Comparison of ENCODE assay signal across 13 cellular contexts in the genomic region with DNA sequence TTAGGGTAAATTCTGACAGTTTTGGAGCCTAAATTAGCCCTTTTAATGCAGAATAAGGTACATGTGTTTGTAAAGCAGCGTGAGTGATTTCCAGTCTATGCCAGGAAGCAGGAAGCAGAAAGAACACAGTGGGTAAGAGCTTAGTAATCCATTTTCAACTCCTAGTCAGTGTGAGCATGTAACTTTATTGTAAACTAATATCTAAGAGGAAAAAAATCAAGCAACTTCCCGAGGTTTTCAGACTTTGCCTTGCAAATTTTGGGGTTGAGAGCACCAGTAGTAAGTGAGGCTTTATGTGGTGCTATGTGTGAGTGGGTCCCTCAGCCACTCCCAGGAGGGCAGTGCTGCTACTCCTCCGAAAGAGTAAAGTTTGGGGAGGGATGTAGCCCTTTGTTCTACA. TPM values are rescaled to one million over a fixed set of nuclear protein-coding genes. Genes with fewer than 3 reads are reported as not detected.
DNase-seq lines count a peak whose midpoint lies in the region; ATAC-seq and TF ChIP-seq lines count a peak whose summit lies in the region.
"Had no signal": no experiment of that assay in that cellular context is flagged by ENCODE, and none has a peak within 500 bp of the region (broad histone marks: within the 10 kb centered on the region; RNA-seq: fewer than 3 reads in every experiment).

No MANE protein-coding gene starts in this region.

- no peak overlapping the region for H3K14ac ChIP-seq in trophoblast cell (ENCODE audit: low read length)

- no peaks in the 10 kb centered on the region for H3K27me3 ChIP-seq in CD4-positive, alpha-beta T cell (ENCODE audit: control insufficient read depth, insufficient read depth, low read length)
- no peaks in the 10 kb centered on the region for H3K27me3 ChIP-seq in trophoblast cell (ENCODE audit: insufficient read depth, low read length)
- no peaks in the 10 kb centered on the region for H3K27me3 ChIP-seq in uterus

- CTCF ChIA-PET in CD4-positive, alpha-beta T cell (lab: Charles Lee) = no interaction called here

- no peak for TF ChIP-seq CTCF in CD4-positive, alpha-beta T cell (IDR thresholded peaks at IDR 0.05)
- TF ChIP-seq CTCF in uterus (IDR thresholded peaks at IDR 0.05) = no peak
- no peak for TF ChIP-seq CTCF in nephron progenitor cell (IDR thresholded peaks at IDR 0.05)

- H3K4me1 ChIP-seq in trophoblast cell (ENCODE audit: control insufficient read depth in 1 of 2, insufficient read depth in 2 of 2, low read length in 2 of 2) (peaks cover 4 to 9% of the 10 kb centered on the region in 2 experiments), uterus (peaks cover 9 to 10% of the 10 kb centered on the region in 2 donors)

- WGBS in trophoblast cell (ENCODE audit: extremely low coverage, insufficient coverage, insufficient read length) = no CpG with 5 or more reads among the region's 3 CpGs

- no peak overlapping the region for H3K27ac ChIP-seq in CD4-positive, alpha-beta T cell (ENCODE audit: low read depth, low read length)
- no peak overlapping the region for H3K27ac ChIP-seq in trophoblast cell (ENCODE audit: low read depth, low read length)
- peak overlapping the region in 1 of 2 donors; percentile 96 for H3K27ac ChIP-seq in uterus

- H2AFZ ChIP-seq in trophoblast cell (ENCODE audit: insufficient read depth, low read length, poor library complexity) = no peak overlapping the region

- H3K36me3 ChIP-seq in trophoblast cell (ENCODE audit: control insufficient read depth in 1 of 2, insufficient read depth in 2 of 2, low read length in 2 of 2) (no peaks in the 10 kb centered on the region), uterus (no peaks in the 10 kb centered on the region)

- peak overlapping the region; percentile 63 for H3K4ac ChIP-seq in trophoblast cell (ENCODE audit: low read depth, low read length)

- peaks cover 16% of the 10 kb centered on the region for H3K36me3 Mint-ChIP-seq in CD4-positive, alpha-beta T cell (ENCODE audit: low read depth)
- peaks cover 8% of the 10 kb centered on the region for H3K36me3 Mint-ChIP-seq in IgD-negative memory B cell
- H3K36me3 Mint-ChIP-seq in nephron progenitor cell (ENCODE audit: low read depth) = no peaks in the 10 kb centered on the region

- TF ChIP-seq POLR2A in uterus (IDR thresholded peaks at IDR 0.05) = no peak

- no peaks in the 10 kb centered on the region for H3K9me3 ChIP-seq in CD4-positive, alpha-beta T cell (ENCODE audit: control insufficient read depth, low read length)
- H3K9me3 ChIP-seq in trophoblast cell (ENCODE audit: insufficient read depth, low read depth, low read length) (no peaks in the 10 kb centered on the region), uterus (no peaks in the 10 kb centered on the region)

- no peak overlapping the region for H3K4me3 ChIP-seq in trophoblast cell (ENCODE audit: low read depth, low read length)
- no peak overlapping the region for H3K4me3 ChIP-seq in uterus

- H3K9ac ChIP-seq in trophoblast cell (ENCODE audit: low read length) = no peak overlapping the region

- H3K79me2 ChIP-seq in trophoblast cell (ENCODE audit: control insufficient read depth, insufficient read depth, low read length, poor library complexity) = peaks cover 16% of the 10 kb centered on the region

- no peak overlapping the region for H2BK5ac ChIP-seq in trophoblast cell (ENCODE audit: low read depth, low read length, poor library complexity)

- POLR2A ChIA-PET in CD4-positive, alpha-beta T cell (lab: Charles Lee) = interaction anchor here (7.5 kb wide), 1 partner anchor 21 kb away, joined by 64 read pairs; no protein-coding TSS in a partner anchor

- no peak overlapping the region for H2AK5ac ChIP-seq in trophoblast cell (ENCODE audit: low read length)

- H3K27ac Mint-ChIP-seq in CD4-positive, alpha-beta T cell = peak overlapping the region; percentile 94
- H3K27ac Mint-ChIP-seq in IgD-negative memory B cell (peak overlapping the region; percentile 54 to 86 (median 76)), nephron progenitor cell (no peak overlapping the region)

- no peaks in the 10 kb centered on the region for H3K9me3 Mint-ChIP-seq in CD4-positive, alpha-beta T cell
- H3K9me3 Mint-ChIP-seq in IgD-negative memory B cell (no peaks in the 10 kb centered on the region), nephron progenitor cell (no peaks in the 10 kb centered on the region)

- no peak for DNase-seq in CD4-positive, alpha-beta T cell
- DNase-seq in dermis blood vessel endothelial cell (peak; percentile 53), trophoblast cell (no peak), NCI-H2196 treated with DMSO at 0.1 percent for 48 hours (lab: John Stamatoyannopoulos, UW; ENCODE audit: unreplicated experiment) (no peak), NCI-H748 (lab: John Stamatoyannopoulos, UW; ENCODE audit: unreplicated experiment) (no peak), uterus (no peak), nephron progenitor cell (no peak)
- DNase-seq: GF-D8; H7; NCI-H187 treated with DMSO at 0.1 percent for 48 hours; stimulated activated CD4-positive, alpha-beta T cell treated with anti-CD3 and anti-CD28 coated beads, Interleukin-2, amount 100 ng/mL, for 48 hours had no signal

- H4K91ac ChIP-seq in trophoblast cell (ENCODE audit: low read depth, low read length) = no peak overlapping the region

- no peak overlapping the region for H4K12ac ChIP-seq in trophoblast cell (ENCODE audit: low read depth, low read length)

- H3K4me2 ChIP-seq in trophoblast cell (ENCODE audit: low read length) = no peak overlapping the region

- H3K18ac ChIP-seq in trophoblast cell (ENCODE audit: low read length) = no peak overlapping the region

- ATAC-seq in CD4-positive, alpha-beta T cell (ENCODE audit: poor library complexity) = no peak

- peaks cover 43% of the 10 kb centered on the region for H3K4me1 Mint-ChIP-seq in CD4-positive, alpha-beta T cell (ENCODE audit: low read depth)
- H3K4me1 Mint-ChIP-seq in IgD-negative memory B cell = peaks cover 37 to 48% (median 43%) of the 10 kb centered on the region in 3 donors
- H3K4me1 Mint-ChIP-seq in nephron progenitor cell = peaks cover 74% of the 10 kb centered on the region

- H4K8ac ChIP-seq in trophoblast cell (ENCODE audit: low read depth, low read length) = no peak overlapping the region

- intact Hi-C loops in CD4-positive, alpha-beta T cell (cut with DNase I, micrococcal nuclease) = loop anchor here in 1 of 2 experiments (5.0 kb wide), 1 partner anchor 949 kb away; the partner anchor contains the start of gene GPATCH2L
- intact Hi-C loops in uterus (cut with DNase I; ENCODE audit: low total_unique reads) = no loop called here

- H2BK12ac ChIP-seq in trophoblast cell (ENCODE audit: low read length) = peak overlapping the region; percentile 28

- H2BK120ac ChIP-seq in trophoblast cell (ENCODE audit: insufficient read depth, low read length, poor library complexity) = no peak overlapping the region

- peaks cover 14% of the 10 kb centered on the region for H3K79me1 ChIP-seq in trophoblast cell (ENCODE audit: low read length)

- peak overlapping the region; percentile 65 for H3K4me3 Mint-ChIP-seq in CD4-positive, alpha-beta T cell
- peak overlapping the region; percentile 44 to 93 (median 84) for H3K4me3 Mint-ChIP-seq in IgD-negative memory B cell
- no peak overlapping the region for H3K4me3 Mint-ChIP-seq in nephron progenitor cell

- H3K27me3 Mint-ChIP-seq in CD4-positive, alpha-beta T cell = no peaks in the 10 kb centered on the region
- H3K27me3 Mint-ChIP-seq in IgD-negative memory B cell (no peaks in the 10 kb centered on the region), nephron progenitor cell (ENCODE audit: low read depth, poor library complexity) (peaks cover 5% of the 10 kb centered on the region)

- no peak overlapping the region for H3K23ac ChIP-seq in trophoblast cell (ENCODE audit: low read length)

RNA-seq across cellular contexts. Expression of gene CIPC, which starts 2.9 kb away (rescaled TPM):
- total RNA-seq in CD4-positive, alpha-beta T cell = 10 to 100 TPM in 1 of 2 experiments, 1 to 10 TPM in 1; 8.2 to 10.7 TPM
- polyA plus RNA-seq in IgD-negative memory B cell = 14.7 TPM
- total RNA-seq in dermis blood vessel endothelial cell = 13.5 and 14.1 TPM in 2 replicates
- 14.3 and 14.4 TPM in 2 replicates for polyA plus RNA-seq in trophoblast cell (2013)
- 10 to 100 TPM in 3 of 4 donors, 1 to 10 TPM in 1; 8.2 to 71.8 (median 28.1) TPM for total RNA-seq in uterus

RNA-seq across cellular contexts. Expression of gene ZDHHC22, which starts 40.6 kb away (rescaled TPM):
- not detected for total RNA-seq in CD4-positive, alpha-beta T cell
- not detected for polyA plus RNA-seq in IgD-negative memory B cell
- total RNA-seq in dermis blood vessel endothelial cell (not detected in 2 replicates), uterus (not detected)
- 0.26 and 0.28 TPM in 2 replicates for polyA plus RNA-seq in trophoblast cell (2013)
- total RNA-seq: omental fat pad had no signal
